Comparison of ENCODE assay signal across 29 cellular contexts in genomic region chr4:66501986-66502385, GRCh38.
"Had no signal": no experiment of that assay in that cellular context is flagged by ENCODE, and none has a peak within 500 bp of the region (broad histone marks: within the 10 kb centered on the region; RNA-seq: fewer than 3 reads in every experiment).

No MANE protein-coding gene starts in this region.

- H3K27ac ChIP-seq: SJCRH30, SK-N-MC had no signal

- H3K9me3 ChIP-seq: SJCRH30 had no signal

- H3K36me3 ChIP-seq: SJCRH30 had no signal

- ATAC-seq: activated CD8-positive, alpha-beta T cell treated with anti-CD3 and anti-CD28 coated beads for 36 hours; activated T-cell treated with anti-CD3 and anti-CD28 coated beads, Interleukin-2, amount 50 U/mL, for 72 hours; activated T-helper 17 cell treated with anti-CD3 and anti-CD28 coated beads, Interleukin-2, amount 50 U/mL, for 72 hours; Panc1 had no signal

- H3K4me3 ChIP-seq: SJCRH30, SK-N-MC had no signal

- H3K4me1 ChIP-seq: SJCRH30 had no signal

- FAIRE-seq: astrocyte, bronchial epithelial cell had no signal

- H3K27me3 ChIP-seq: SJCRH30 had no signal

- DNase-seq: activated CD4-positive, alpha-beta T cell treated with anti-CD3 and anti-CD28 coated beads, Interleukin-2, amount 10 ng/mL, durations not matched to agents 24 days and 14 days; activated CD4-positive, alpha-beta T cell treated with anti-CD3 and anti-CD28 coated beads, Interleukin-2, amount 50 U/mL, for 4 hours; activated CD8-positive, alpha-beta T cell treated with anti-CD3 and anti-CD28 coated beads for 36 hours; activated effector memory CD4-positive, alpha-beta T cell treated with anti-CD3 and anti-CD28 coated beads, Interleukin-2, amount 50 U/mL, for 16 hours; activated naive CD4-positive, alpha-beta T cell treated with Interleukin-2 at 50 U/mL for 16 hours; activated naive CD8-positive, alpha-beta T cell treated with anti-CD3 and anti-CD28 coated beads, Interleukin-2, amount 10 ng/mL, durations not matched to agents 7 days and 5 days; activated T-cell treated with anti-CD3 and anti-CD28 coated beads, Interleukin-2, amount 50 U/mL, for 1 hour; activated T-cell treated with anti-CD3 and anti-CD28 coated beads, Interleukin-2, amount 50 U/mL, for 72 hours; amygdala; caudate nucleus; cerebellar nuclear complex; Karpas-422; KBM-7; MM.1S; MV-4-11; NCI-H1105 treated with DMSO at 0.1 percent for 48 hours; NCI-H1436; NCI-H1694; NCI-H1930; NCI-H2081 treated with DMSO at 0.1 percent for 48 hours; NCI-H526; NCI-H774; SJCRH30; T1000 had no signal
